ENCODE assay signal across 17 cellular contexts in the genomic region with DNA sequence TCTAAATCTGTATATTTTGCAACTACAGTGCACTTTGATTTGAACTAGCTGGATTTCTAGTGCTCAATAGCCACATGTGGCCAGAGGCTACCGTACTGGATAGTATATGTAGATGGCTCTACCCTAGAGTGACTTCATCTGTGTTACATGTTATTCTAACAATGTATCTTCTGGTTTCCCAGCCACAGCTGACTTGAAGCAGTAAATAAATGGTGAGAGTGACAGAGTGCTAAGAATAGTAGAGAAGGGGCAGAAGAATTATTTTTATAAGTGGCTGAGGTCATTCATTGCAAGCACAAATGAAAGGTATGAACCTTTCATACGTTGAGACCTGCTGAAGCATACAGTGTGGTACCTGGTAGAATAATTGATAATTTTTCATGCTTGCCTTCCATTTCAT. TPM values are rescaled to one million over a fixed set of nuclear protein-coding genes. Genes with fewer than 3 reads are reported as not detected.
"Had no signal": no experiment of that assay in that cellular context is flagged by ENCODE, and none has a peak within 500 bp of the region (broad histone marks: within the 10 kb centered on the region; RNA-seq: fewer than 3 reads in every experiment).

No MANE protein-coding gene starts in this region.

- H3K27me3 ChIP-seq: colonic mucosa, esophagus muscularis mucosa, pancreas, thyroid gland had no signal

- H3K4me3 ChIP-seq: colonic mucosa, esophagus muscularis mucosa, lower lobe of right lung, pancreas, SK-N-MC, thyroid gland had no signal

- H3K9me3 ChIP-seq: colonic mucosa, esophagus muscularis mucosa, lower lobe of right lung, pancreas, thyroid gland had no signal

- H3K9me3 Mint-ChIP-seq: activated naive CD4-positive, alpha-beta T cell treated with anti-CD3 and anti-CD28 coated beads for 36 hours; activated T-helper 2 cell treated with anti-CD3 and anti-CD28 coated beads, Interferon-gamma antibody, Interleukin-2, Interleukin-4, amounts not matched to agents 10 μg/mL and 5 μg/mL and 100 μg/mL, durations not matched to agents 14 hours and 24 hours and 36 hours; T-cell had no signal

- DNase-seq: activated naive CD4-positive, alpha-beta T cell treated with anti-CD3 and anti-CD28 coated beads for 36 hours; colonic mucosa; effector CD4-positive, alpha-beta T cell; lower lobe of right lung; pancreas; small intestine; T-cell; T1000; thyroid gland had no signal

- H3K27me3 Mint-ChIP-seq: T-cell had no signal

- H3K27ac ChIP-seq: colonic mucosa, lower lobe of right lung, pancreas, SK-N-MC had no signal

- ATAC-seq: activated CD4-positive, CD25-positive, alpha-beta regulatory T cell treated with anti-CD3 and anti-CD28 coated beads, Interleukin-2, amount 50 U/mL, for 24 hours; pancreas; T-cell had no signal

- H3K36me3 ChIP-seq: colonic mucosa, pancreas had no signal

- H3K27ac Mint-ChIP-seq: activated naive CD4-positive, alpha-beta T cell treated with anti-CD3 and anti-CD28 coated beads for 36 hours; activated T-helper 2 cell treated with anti-CD3 and anti-CD28 coated beads, Interferon-gamma antibody, Interleukin-2, Interleukin-4, amounts not matched to agents 10 μg/mL and 5 μg/mL and 100 μg/mL, durations not matched to agents 14 hours and 24 hours and 36 hours; T-cell had no signal

- H3K4me3 Mint-ChIP-seq: activated naive CD4-positive, alpha-beta T cell treated with anti-CD3 and anti-CD28 coated beads for 36 hours; T-cell had no signal

- H3K4me1 ChIP-seq: colonic mucosa, pancreas had no signal

RNA-seq across cellular contexts. Expression of a gene that starts 59.1 kb away (rescaled TPM):
- total RNA-seq: activated CD8-positive, alpha-beta memory T cell treated with anti-CD3 and anti-CD28 coated beads for 36 hours; activated naive CD4-positive, alpha-beta T cell treated with anti-CD3 and anti-CD28 coated beads for 36 hours; activated T-helper 2 cell treated with anti-CD3 and anti-CD28 coated beads, Interferon-gamma antibody, Interleukin-2, Interleukin-4, amounts not matched to agents 10 μg/mL and 5 μg/mL and 100 μg/mL, durations not matched to agents 14 hours and 24 hours and 36 hours; astrocyte; colonic mucosa; esophagus muscularis mucosa; glomerular endothelial cell; lower lobe of right lung; pancreas; renal cortical epithelial cell; T-cell; thyroid gland had no signal
- polyA plus RNA-seq: pancreas, small intestine had no signal
